Comparison of ENCODE assay signal across 9 cellular contexts in the genomic region with DNA sequence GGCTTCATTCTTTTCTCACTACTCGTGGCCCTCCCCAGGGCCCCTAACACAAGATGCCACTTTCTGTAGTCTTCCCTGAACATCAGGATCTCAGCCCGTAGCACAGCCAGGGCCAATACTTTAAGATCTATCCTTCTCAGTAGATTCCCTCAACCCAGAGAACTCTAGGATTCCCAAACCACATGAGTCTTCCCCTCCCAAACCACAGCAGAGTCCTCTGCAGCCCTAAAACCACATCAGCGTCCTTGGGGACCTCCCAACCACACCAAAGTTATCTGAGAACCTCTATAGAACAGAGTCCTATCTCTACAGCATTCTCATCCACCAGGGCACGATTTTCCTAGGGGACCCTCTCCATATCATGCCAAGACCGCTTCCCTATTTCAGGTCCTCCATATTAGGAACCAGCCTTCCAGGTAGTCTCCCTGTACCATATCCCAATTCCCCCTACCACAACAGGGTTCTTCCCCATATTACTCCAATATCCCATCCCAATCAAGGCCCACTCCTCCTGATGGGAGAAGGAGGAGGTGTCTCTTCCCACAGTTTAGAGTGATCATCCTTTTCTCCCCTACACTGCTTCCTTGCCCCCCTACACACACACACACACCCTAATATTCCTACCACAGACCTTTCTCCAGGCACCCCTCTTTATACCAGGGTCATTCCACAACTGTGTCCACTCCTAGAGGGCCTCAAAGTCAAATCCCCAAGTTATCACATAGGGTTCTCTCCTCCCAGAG. TPM values are rescaled to one million over a fixed set of nuclear protein-coding genes. Genes with fewer than 3 reads are reported as not detected.
DNase-seq lines count a peak whose midpoint lies in the region; ATAC-seq, FAIRE-seq and TF ChIP-seq lines count a peak whose summit lies in the region.
"Had no signal": no experiment of that assay in that cellular context is flagged by ENCODE, and none has a peak within 500 bp of the region (broad histone marks: within the 10 kb centered on the region; RNA-seq: fewer than 3 reads in every experiment).

No MANE protein-coding gene starts in this region.

- H3K18ac ChIP-seq in H1 (ENCODE audit: extremely low read depth, low read length) = peak overlapping the region; percentile 19; the same call in 1 of the 2 replicates

- no peak for TF ChIP-seq RAD21 in H1 (IDR thresholded peaks at IDR 0.05 in 1 of 2, conservative IDR thresholded peaks at IDR 0.05 in 1 of 2; ENCODE audit: low read depth in 2 of 2, low read length in 2 of 2)
- TF ChIP-seq RAD21 in neural cell (conservative IDR thresholded peaks at IDR 0.05) = no peak

- peaks cover 78% of the 10 kb centered on the region for H3K36me3 ChIP-seq in BLaER1
- peaks cover 71% of the 10 kb centered on the region for H3K36me3 ChIP-seq in OCI-LY3 (replicated peaks; ENCODE audit: low read depth, low read length)
- H3K36me3 ChIP-seq in H1 (ENCODE audit: control insufficient read depth in 2 of 4, insufficient read depth in 4 of 4, low read length in 3 of 4) = peaks cover 32 to 51% (median 50%) of the 10 kb centered on the region in 4 experiments
- peaks cover 14% of the 10 kb centered on the region for H3K36me3 ChIP-seq in neural cell (ENCODE audit: insufficient read depth, low read length)

- H2AFZ ChIP-seq in OCI-LY3 (ENCODE audit: low read depth, low read length) = no peak overlapping the region
- no peak overlapping the region for H2AFZ ChIP-seq in H1 (ENCODE audit: low read length)
- H2AFZ ChIP-seq in neural cell (ENCODE audit: low read depth, low read length) = no peak overlapping the region

- H3K4me3 ChIP-seq in BLaER1 (peak overlapping the region; percentile 75), OCI-LY3 (ENCODE audit: low read length) (peak overlapping the region; percentile 85; the same call in 1 of the 2 replicates), H1 (ENCODE audit: extremely low read depth in 1 of 4, insufficient read depth in 2 of 4, low read depth in 3 of 4, low read length in 4 of 4) (peak overlapping the region; percentile 69 to 83 (median 77)), neural cell (ENCODE audit: low read length) (peak overlapping the region; percentile 96)

- H3K14ac ChIP-seq in H1 (ENCODE audit: insufficient read length) = no peak overlapping the region

- TF ChIP-seq CTCF in OCI-LY3 (IDR thresholded peaks at IDR 0.05; ENCODE audit: low read depth, low read length) = no peak
- no peak for TF ChIP-seq CTCF in H1 (IDR thresholded peaks at IDR 0.05; ENCODE audit: control extremely low read depth in 1 of 3, insufficient read depth in 1 of 3, low read depth in 1 of 3, low read length in 3 of 3)
- no peak for TF ChIP-seq CTCF in neural cell (IDR thresholded peaks at IDR 0.05; ENCODE audit: poor library complexity, severe bottlenecking)

- H4K8ac ChIP-seq in H1 (ENCODE audit: extremely low read depth, insufficient read depth, low read length) = no peak overlapping the region; the same call in 1 of the 2 replicates

- no peak for DNase-seq in H1 (ENCODE audit: low read depth in 1 of 2, low spot score in 2 of 2)
- DNase-seq in NCI-H2081 treated with DMSO at 0.1 percent for 48 hours (lab: John Stamatoyannopoulos, UW) = no peak
- DNase-seq: NCI-H748 treated with DMSO at 0.1 percent for 48 hours had no signal

- H3K9ac ChIP-seq in BLaER1 (peak overlapping the region; percentile 71; the same call in 1 of the 2 replicates), OCI-LY3 (ENCODE audit: low read length) (no peak overlapping the region), H1 (replicated peaks in 1 of 4; ENCODE audit: extremely low read depth in 1 of 4, low read depth in 3 of 4, low read length in 3 of 4) (peak overlapping the region in 2 of 4 experiments; percentile 16 to 54; a peak in 4 of 7 replicates), neural cell (ENCODE audit: low read length) (peak overlapping the region; percentile 100)

- CTCF ChIA-PET in H1 (lab: Charles Lee; ENCODE audit: partially characterized antibody) = interaction anchor here (2.2 kb wide), 1 partner anchor 11 kb away, joined by 21 read pairs; no protein-coding TSS in a partner anchor

- H3F3A ChIP-seq in neural cell (ENCODE audit: insufficient read depth, low read length, poor library complexity, severe bottlenecking) = no peaks in the 10 kb centered on the region

- H2BK5ac ChIP-seq in H1 (ENCODE audit: low read depth, low read length) = peak overlapping the region; percentile 71; the same call in 1 of the 2 replicates

- POLR2A ChIA-PET in H1 (lab: Charles Lee; ENCODE audit: partially characterized antibody) = interaction anchor here (0.9 to 2.2 kb wide), 4 partner anchors 8 to 40 kb away, joined by 3 to 31 read pairs (median 14); a partner anchor contains a TSS

- H3K4me1 ChIP-seq in BLaER1 (peaks cover 49% of the 10 kb centered on the region), OCI-LY3 (ENCODE audit: low read length) (peaks cover 6% of the 10 kb centered on the region), H1 (replicated peaks in 1 of 4; ENCODE audit: control insufficient read depth in 3 of 4, insufficient read depth in 4 of 4, low read length in 3 of 4) (peaks cover 0 to 10% (median 4%) of the 10 kb centered on the region in 4 experiments; a peak in 5 of 7 replicates)

- TF ChIP-seq EP300 in H1 (IDR thresholded peaks at IDR 0.05; ENCODE audit: borderline replicate concordance in 1 of 2, low read depth in 2 of 2, low read length in 2 of 2) = no peak
- TF ChIP-seq EP300 in neural cell (conservative IDR thresholded peaks at IDR 0.05; ENCODE audit: poor library complexity, severe bottlenecking) = no peak

- H3K4me2 ChIP-seq in BLaER1 (peak overlapping the region; percentile 94), OCI-LY3 (ENCODE audit: low read length) (no peak overlapping the region; the same call in 1 of the 2 replicates), H1 (ENCODE audit: insufficient read depth in 1 of 2, low read depth in 2 of 2, low read length in 2 of 2) (peak overlapping the region; percentile 40 to 70), neural cell (ENCODE audit: low read length) (peak overlapping the region; percentile 99)

- H3K9me3 ChIP-seq in BLaER1 (no peaks in the 10 kb centered on the region), OCI-LY3 (ENCODE audit: insufficient read depth, low read length) (no peaks in the 10 kb centered on the region), H1 (ENCODE audit: insufficient read depth in 2 of 2, low read depth in 1 of 2, low read length in 1 of 2) (no peaks in the 10 kb centered on the region), neural cell (ENCODE audit: low read length) (no peaks in the 10 kb centered on the region)

- H2BK15ac ChIP-seq in H1 (ENCODE audit: low read length) = no peak overlapping the region

- H3K9me2 ChIP-seq in neural cell (ENCODE audit: insufficient read depth, low read length) = no peaks in the 10 kb centered on the region

- H3K79me2 ChIP-seq in OCI-LY3 (ENCODE audit: low read length) (peaks cover 17% of the 10 kb centered on the region), H1 (ENCODE audit: control insufficient read depth in 1 of 2, insufficient read depth in 2 of 2, low read length in 2 of 2) (peaks cover 0 to 16% of the 10 kb centered on the region in 2 experiments; a peak in 2 of 4 replicates), neural cell (replicated peaks; ENCODE audit: insufficient read depth, low read length) (peaks cover 28% of the 10 kb centered on the region)

- peak overlapping the region; percentile 68; the same call in 1 of the 2 replicates for H2BK12ac ChIP-seq in H1 (ENCODE audit: low read depth, low read length)

- H3K56ac ChIP-seq in H1 (replicated peaks; ENCODE audit: insufficient read length, low read depth, low read length) = no peak overlapping the region

- H2BK20ac ChIP-seq in H1 (ENCODE audit: low read length) = no peak overlapping the region

- FAIRE-seq in H1 (lab: Jason Lieb, UNC) = no peak

- H4K5ac ChIP-seq in H1 (ENCODE audit: insufficient read length, low read depth, low read length) = no peak overlapping the region

- H3K27ac ChIP-seq in BLaER1 (peak overlapping the region; percentile 54; the same call in 1 of the 2 replicates), OCI-LY3 (ENCODE audit: low read length) (no peak overlapping the region), H1 (ENCODE audit: low read depth, low read length) (peak overlapping the region; percentile 16), neural cell (ENCODE audit: low read length) (peak overlapping the region; percentile 100)

- no peak overlapping the region for H4K91ac ChIP-seq in H1 (replicated peaks; ENCODE audit: insufficient read length, low read length)

- H3K23me2 ChIP-seq in H1 (ENCODE audit: low read depth, low read length) = peaks cover 3% of the 10 kb centered on the region; the same call in 1 of the 2 replicates

- 89% methylated on average over 5 of the region's 5 CpGs; no CpG with 5 or more reads in 1 of the 2 experiments for WGBS in H1 (ENCODE audit: extremely low coverage in 1 of 2, insufficient coverage in 1 of 2, insufficient read length in 1 of 2, insufficient replicate concordance in 2 of 2, low coverage in 1 of 2, low lambda C conversion rate in 2 of 2, missing lambda C conversion rate in 1 of 2), 2 experiments

- peak overlapping the region; percentile 45 for H3K4ac ChIP-seq in H1 (replicated peaks; ENCODE audit: insufficient read length, low read depth, low read length)

- H2AK5ac ChIP-seq in H1 (ENCODE audit: low read depth, low read length) = no peak overlapping the region

- H3K27me3 ChIP-seq in BLaER1 (no peaks in the 10 kb centered on the region; the same call in 1 of the 2 replicates), OCI-LY3 (ENCODE audit: low read depth, low read length) (no peaks in the 10 kb centered on the region), H1 (replicated peaks in 1 of 4; ENCODE audit: control insufficient read depth in 3 of 4, extremely low read depth in 1 of 4, insufficient read depth in 3 of 4, low read length in 3 of 4) (no peaks in the 10 kb centered on the region), neural cell (ENCODE audit: insufficient read depth, low read depth, low read length) (no peaks in the 10 kb centered on the region)

- ATAC-seq in GM19395 (IDR thresholded peaks at IDR 0.05; ENCODE audit: unreplicated experiment) = no peak
- no peak for ATAC-seq in HG03571 (IDR thresholded peaks at IDR 0.05; ENCODE audit: unreplicated experiment)
- no peak for ATAC-seq in GM19463 (IDR thresholded peaks at IDR 0.05; ENCODE audit: unreplicated experiment)

- H2BK120ac ChIP-seq in H1 (replicated peaks; ENCODE audit: low read depth, low read length) = no peak overlapping the region

- H3K23ac ChIP-seq in H1 (ENCODE audit: insufficient read length) = no peak overlapping the region

- peaks cover 4% of the 10 kb centered on the region; the same call in 1 of the 2 replicates for H3K79me1 ChIP-seq in H1 (ENCODE audit: low read depth, low read length)

- H4K20me1 ChIP-seq in BLaER1 = peaks cover 84% of the 10 kb centered on the region
- no peaks in the 10 kb centered on the region for H4K20me1 ChIP-seq in OCI-LY3 (ENCODE audit: insufficient read depth, low read length)
- peaks cover 4 to 7% of the 10 kb centered on the region in 2 experiments for H4K20me1 ChIP-seq in H1 (replicated peaks in 1 of 2; ENCODE audit: control insufficient read depth in 1 of 2, insufficient read depth in 2 of 2, low read length in 2 of 2)
- no peaks in the 10 kb centered on the region for H4K20me1 ChIP-seq in neural cell (ENCODE audit: insufficient read depth)

- no peak for TF ChIP-seq POLR2A in H1 (IDR thresholded peaks at IDR 0.05; ENCODE audit: control extremely low read depth in 1 of 2, low read depth in 2 of 2, low read length in 2 of 2)

RNA-seq across cellular contexts. Expression of a gene that starts 1.4 kb away (rescaled TPM):
- total RNA-seq in H1 (2021; fragmentation: NEBNext Ultra II Directional; extraction: Animal tissue kit (Norgen Biotek cat#: 25700)) = 14.8 and 15.8 TPM in 2 replicates
- 6.9 and 13.6 TPM in 2 replicates for polyA plus RNA-seq in H1 (2011; rRNA removed)
- polyA plus RNA-seq in H1 (2011; cell fraction: cytosol; rRNA removed) = 4.5 TPM
- 18.1 TPM for polyA plus RNA-seq in H1 (2011; cell fraction: nucleus; rRNA removed)
- 6.9 to 16.5 TPM (median 11.2 TPM) in 4 replicates for polyA plus RNA-seq in H1 (2012, experiment 1 of 2)
- polyA plus RNA-seq in H1 (2012, experiment 2 of 2) = 10.4 TPM
- 9.1 TPM for polyA plus RNA-seq in H1 (2013, experiment 1 of 2)
- 9.4 TPM for polyA plus RNA-seq in H1 (2013, experiment 2 of 2)
- polyA minus RNA-seq in H1 (2011; rRNA and poly(A)+ RNA removed) = 4.7 and 13.1 TPM in 2 replicates
- 12.2 TPM for polyA minus RNA-seq in H1 (2011; cell fraction: cytosol; rRNA and poly(A)+ RNA removed)
- 11.7 TPM for polyA minus RNA-seq in H1 (2011; cell fraction: nucleus; rRNA and poly(A)+ RNA removed)
- polyA plus RNA-seq in neural cell = 11.3 and 13.2 TPM in 2 replicates
- polyA minus RNA-seq in neural cell = 28.9 and 34.8 TPM in 2 replicates

RNA-seq across cellular contexts. Expression of a gene that starts 13.7 kb away (rescaled TPM):
- total RNA-seq in H1 (2021; fragmentation: NEBNext Ultra II Directional; extraction: Animal tissue kit (Norgen Biotek cat#: 25700)) = 790 and 809 TPM in 2 replicates
- 1,361 and 1,596 TPM in 2 replicates for polyA plus RNA-seq in H1 (2011; rRNA removed)
- 1,243 TPM for polyA plus RNA-seq in H1 (2011; cell fraction: cytosol; rRNA removed)
- polyA plus RNA-seq in H1 (2011; cell fraction: nucleus; rRNA removed) = 952 TPM
- 966 to 1,051 TPM (median 1,032 TPM) in 4 replicates for polyA plus RNA-seq in H1 (2012, experiment 1 of 2)
- 913 TPM for polyA plus RNA-seq in H1 (2012, experiment 2 of 2)
- 573 TPM for polyA plus RNA-seq in H1 (2013, experiment 1 of 2)
- 620 TPM for polyA plus RNA-seq in H1 (2013, experiment 2 of 2)
- 1,139 and 1,169 TPM in 2 replicates for polyA minus RNA-seq in H1 (2011; rRNA and poly(A)+ RNA removed)
- 277 TPM for polyA minus RNA-seq in H1 (2011; cell fraction: cytosol; rRNA and poly(A)+ RNA removed)
- 150 TPM for polyA minus RNA-seq in H1 (2011; cell fraction: nucleus; rRNA and poly(A)+ RNA removed)
- 79.6 and 84.7 TPM in 2 replicates for polyA plus RNA-seq in neural cell
- 44.3 and 46.2 TPM in 2 replicates for polyA minus RNA-seq in neural cell

RNA-seq across cellular contexts. Expression of a gene that starts 53.9 kb away (rescaled TPM):
- not detected in 2 replicates for total RNA-seq in H1 (2021; fragmentation: NEBNext Ultra II Directional; extraction: Animal tissue kit (Norgen Biotek cat#: 25700))
- not detected in 2 replicates for polyA plus RNA-seq in H1 (2011; rRNA removed)
- polyA plus RNA-seq in H1 (2011; cell fraction: cytosol; rRNA removed) = not detected
- not detected for polyA plus RNA-seq in H1 (2011; cell fraction: nucleus; rRNA removed)
- polyA plus RNA-seq in H1 (2012, experiment 1 of 2) = not detected in 4 replicates
- polyA plus RNA-seq in H1 (2012, experiment 2 of 2) = not detected
- polyA plus RNA-seq in H1 (2013, experiment 1 of 2) = not detected
- polyA plus RNA-seq in H1 (2013, experiment 2 of 2) = 0.07 TPM
- not detected in 2 replicates for polyA minus RNA-seq in H1 (2011; rRNA and poly(A)+ RNA removed)
- not detected for polyA minus RNA-seq in H1 (2011; cell fraction: cytosol; rRNA and poly(A)+ RNA removed)
- polyA minus RNA-seq in H1 (2011; cell fraction: nucleus; rRNA and poly(A)+ RNA removed) = not detected
- not detected in 2 replicates for polyA plus RNA-seq in neural cell
- not detected in 2 replicates for polyA minus RNA-seq in neural cell
